ENCODE assay signal across 25 cellular contexts in the genomic region with DNA sequence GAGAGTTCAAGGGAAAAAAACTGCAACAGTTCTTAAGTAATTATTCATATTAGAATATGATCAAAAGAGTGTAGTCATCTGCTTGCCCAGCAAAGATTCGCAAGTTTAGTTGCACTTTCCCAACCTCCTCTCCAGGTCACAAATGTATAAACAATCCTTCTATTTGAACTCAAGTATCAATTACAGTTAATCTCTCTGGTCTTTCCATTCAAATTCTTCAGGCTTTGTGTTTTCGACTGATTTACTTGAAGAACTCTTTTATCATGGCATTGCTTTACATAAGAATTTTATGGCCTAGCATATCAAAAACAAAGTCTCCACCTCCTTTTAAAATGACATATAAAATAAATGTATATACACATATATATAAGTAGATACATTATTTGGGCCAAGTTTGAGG.
"Had no signal": no experiment of that assay in that cellular context is flagged by ENCODE, and none has a peak within 500 bp of the region (broad histone marks: within the 10 kb centered on the region; RNA-seq: fewer than 3 reads in every experiment).

No MANE protein-coding gene starts in this region.

- H3K4me3 ChIP-seq: left lung, lower lobe of right lung, psoas muscle, right atrium auricular region, right lobe of liver, tibial nerve, uterus had no signal

- H3K4me1 Mint-ChIP-seq: immature natural killer cell; naive thymus-derived CD8-positive, alpha-beta T cell; nephron; neural crest cell; stimulated activated effector memory CD8-positive, alpha-beta T cell treated with anti-CD3 and anti-CD28 coated beads, Interleukin-12 subunit alpha, Interleukin-12 subunit beta, amount 100 ng/mL, for 72 hours; stimulated activated naive CD8-positive, alpha-beta T cell treated with anti-CD3 and anti-CD28 coated beads, Interleukin-15, amount 100 ng/mL, for 72 hours had no signal

- ATAC-seq: left colon; left lung; lower lobe of right lung; naive thymus-derived CD8-positive, alpha-beta T cell; psoas muscle; right lobe of liver; stimulated activated effector memory CD8-positive, alpha-beta T cell treated with anti-CD3 and anti-CD28 coated beads, Interleukin-12 subunit alpha, Interleukin-12 subunit beta, amount 100 ng/mL, for 72 hours; stimulated activated naive CD8-positive, alpha-beta T cell treated with anti-CD3 and anti-CD28 coated beads, Interleukin-15, amount 100 ng/mL, for 72 hours had no signal

- H3K27me3 Mint-ChIP-seq: naive thymus-derived CD8-positive, alpha-beta T cell; stimulated activated naive CD8-positive, alpha-beta T cell treated with anti-CD3 and anti-CD28 coated beads, Interleukin-15, amount 100 ng/mL, for 72 hours; type B pancreatic cell had no signal

- H3K9ac ChIP-seq: parathyroid adenoma had no signal

- DNase-seq: hypothalamus; immature natural killer cell; kidney; left colon; left lung; lower lobe of right lung; mesenchymal stem cell; naive thymus-derived CD8-positive, alpha-beta T cell; occipital lobe; psoas muscle; right lobe of liver; stimulated activated CD4-positive, alpha-beta T cell treated with anti-CD3 and anti-CD28 coated beads, Interleukin-4, amount 100 ng/mL, for 24 hours; stimulated activated naive CD4-positive, alpha-beta T cell; stimulated activated naive CD8-positive, alpha-beta T cell treated with anti-CD3 and anti-CD28 coated beads, Interleukin-15, amount 100 ng/mL, for 72 hours; substantia nigra; uterus had no signal

- H3K27me3 ChIP-seq: left lung, neutrophil, right atrium auricular region, tibial nerve, uterus had no signal

- FAIRE-seq: islet of Langerhans had no signal

- H3K27ac Mint-ChIP-seq: immature natural killer cell; naive thymus-derived CD8-positive, alpha-beta T cell; nephron; stimulated activated effector memory CD8-positive, alpha-beta T cell treated with anti-CD3 and anti-CD28 coated beads, Interleukin-12 subunit alpha, Interleukin-12 subunit beta, amount 100 ng/mL, for 72 hours; stimulated activated naive CD8-positive, alpha-beta T cell treated with anti-CD3 and anti-CD28 coated beads, Interleukin-15, amount 100 ng/mL, for 72 hours; type B pancreatic cell had no signal

- H3K36me3 Mint-ChIP-seq: immature natural killer cell; naive thymus-derived CD8-positive, alpha-beta T cell; stimulated activated effector memory CD8-positive, alpha-beta T cell treated with anti-CD3 and anti-CD28 coated beads, Interleukin-12 subunit alpha, Interleukin-12 subunit beta, amount 100 ng/mL, for 72 hours; type B pancreatic cell had no signal

- H3K27ac ChIP-seq: left lung, lower lobe of right lung, neutrophil, parathyroid adenoma, psoas muscle, right atrium auricular region, right lobe of liver, tibial nerve, uterus had no signal

- H3K4me3 Mint-ChIP-seq: immature natural killer cell; naive thymus-derived CD8-positive, alpha-beta T cell; nephron; neural crest cell; stimulated activated effector memory CD8-positive, alpha-beta T cell treated with anti-CD3 and anti-CD28 coated beads, Interleukin-12 subunit alpha, Interleukin-12 subunit beta, amount 100 ng/mL, for 72 hours; stimulated activated naive CD8-positive, alpha-beta T cell treated with anti-CD3 and anti-CD28 coated beads, Interleukin-15, amount 100 ng/mL, for 72 hours; type B pancreatic cell had no signal

- H3K4me1 ChIP-seq: left lung, lower lobe of right lung, parathyroid adenoma, psoas muscle, right atrium auricular region, right lobe of liver, tibial nerve, uterus had no signal

- H3K9me3 ChIP-seq: left lung, lower lobe of right lung, neutrophil, psoas muscle, right atrium auricular region, right lobe of liver, tibial nerve, uterus had no signal

- H3K79me2 ChIP-seq: parathyroid adenoma had no signal

- H2AFZ ChIP-seq: parathyroid adenoma had no signal

- H3K9me3 Mint-ChIP-seq: nephron; stimulated activated naive CD8-positive, alpha-beta T cell treated with anti-CD3 and anti-CD28 coated beads, Interleukin-15, amount 100 ng/mL, for 72 hours; type B pancreatic cell had no signal

- H3K36me3 ChIP-seq: left lung, lower lobe of right lung, neutrophil, right atrium auricular region, right lobe of liver, tibial nerve, uterus had no signal
